ENCODE assay signal across 5 cellular contexts in genomic region chr10:86192147-86192546, GRCh38.
"Had no signal": no experiment of that assay in that cellular context is flagged by ENCODE, and none has a peak within 500 bp of the region (broad histone marks: within the 10 kb centered on the region; RNA-seq: fewer than 3 reads in every experiment).

No MANE protein-coding gene starts in this region.

- ATAC-seq: HepG2, K562 had no signal

- DNase-seq: IMR-90, KBM-7 had no signal

- H3K4me3 ChIP-seq: K562 had no signal

- H3K27ac ChIP-seq: HL-60 had no signal
